ENCODE assay signal across 21 cellular contexts in the genomic region with DNA sequence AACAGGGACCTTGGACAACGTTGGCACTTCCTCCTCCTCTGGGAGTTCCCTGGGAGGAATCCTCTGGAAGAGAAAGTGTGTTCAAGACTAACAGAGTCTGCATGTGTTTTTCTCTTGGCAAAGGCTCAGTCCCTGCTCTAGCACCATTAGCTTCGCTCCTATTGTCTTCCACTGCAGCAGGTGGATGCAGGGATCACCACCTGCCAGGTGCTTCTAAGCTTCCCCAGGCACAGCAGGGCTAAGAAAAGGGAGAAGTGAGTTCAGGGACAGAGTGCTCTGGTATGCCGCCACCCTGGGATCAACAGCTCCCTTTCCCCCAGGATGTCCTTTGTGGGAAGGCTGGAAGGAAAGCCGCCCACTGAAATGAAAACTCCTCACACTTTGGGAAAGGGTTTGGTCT. TPM values are rescaled to one million over a fixed set of nuclear protein-coding genes. Genes with fewer than 3 reads are reported as not detected.
DNase-seq lines count a peak whose midpoint lies in the region; ATAC-seq and TF ChIP-seq lines count a peak whose summit lies in the region.
"Had no signal": no experiment of that assay in that cellular context is flagged by ENCODE, and none has a peak within 500 bp of the region (broad histone marks: within the 10 kb centered on the region; RNA-seq: fewer than 3 reads in every experiment).

No MANE protein-coding gene starts in this region.

- peaks cover 6% of the 10 kb centered on the region for H3K4me1 ChIP-seq in lower lobe of right lung

- H3K9me3 ChIP-seq in lower lobe of right lung, result no peaks in the 10 kb centered on the region
- H3K9me3 ChIP-seq: MG63 had no signal

- no peaks in the 10 kb centered on the region for H3K36me3 ChIP-seq in lower lobe of right lung
- H3K36me3 ChIP-seq: MG63 had no signal

- H3K27ac ChIP-seq in lower lobe of right lung, result no peak overlapping the region
- H3K27ac ChIP-seq: SK-N-MC had no signal

- no peak for ATAC-seq in lower lobe of right lung

- no peaks in the 10 kb centered on the region for H3K27me3 ChIP-seq in lower lobe of right lung (ENCODE audit: low read depth)
- H3K27me3 ChIP-seq: MG63 had no signal

- TF ChIP-seq CTCF in lower lobe of right lung (IDR thresholded peaks at IDR 0.05), result no peak

- intact Hi-C loops in lower lobe of right lung (cut with DNase I), result no loop called here

- no peak overlapping the region for H3K4me3 ChIP-seq in lower lobe of right lung
- H3K4me3 ChIP-seq: MG63, SK-N-MC had no signal

- peak; percentile 24 for DNase-seq in DMS53 (lab: John Stamatoyannopoulos, UW)
- no peak for DNase-seq in DMS53 treated with DMSO at 0.1 percent for 48 hours (lab: John Stamatoyannopoulos, UW; ENCODE audit: unreplicated experiment)
- DNase-seq in DMS79 (lab: John Stamatoyannopoulos, UW), result peak; percentile 11
- peak; percentile 27 for DNase-seq in NCI-H2029 (lab: John Stamatoyannopoulos, UW)
- DNase-seq in NCI-H345 treated with DMSO at 0.1 percent for 48 hours (lab: John Stamatoyannopoulos, UW; ENCODE audit: unreplicated experiment), result peak; percentile 60
- DNase-seq in activated CD4-positive, alpha-beta T cell treated with anti-CD3 and anti-CD28 coated beads for 48 hours, result no peak
- no peak for DNase-seq in lower lobe of right lung
- no peak for DNase-seq in GM03348 (ENCODE audit: low spot score)
- DNase-seq: CD4-positive, alpha-beta T cell; DND-41; Kasumi-1; MG63; NCI-H1048; NCI-H1930; NCI-H748 treated with DMSO at 0.1 percent for 48 hours; SHP77 had no signal

RNA-seq across cellular contexts. Expression of a gene that starts 43.9 kb away (rescaled TPM):
- not detected for total RNA-seq in lower lobe of right lung
- total RNA-seq: A172; CD4-positive, alpha-beta T cell; G401; NCI-H460; RPMI7951 had no signal

RNA-seq across cellular contexts. Expression of a gene that starts 49.2 kb away (rescaled TPM):
- total RNA-seq in lower lobe of right lung, result 1.4 TPM
- total RNA-seq: A172, G401, NCI-H460, RPMI7951 had no signal

RNA-seq across cellular contexts. Expression of a gene that starts 50.9 kb away (rescaled TPM):
- total RNA-seq in lower lobe of right lung, result not detected
- total RNA-seq: A172; CD4-positive, alpha-beta T cell; G401; NCI-H460 had no signal

Comparison
In these comparisons a context has a peak if more than half of its experiments do, and no peak if none do; other contexts are left out.
1. DNase-seq: peak in DMS53 (single experiment), DMS79 (single experiment), NCI-H2029 (single experiment) and NCI-H345 treated with DMSO at 0.1 percent for 48 hours (single experiment); none in DMS53 treated with DMSO at 0.1 percent for 48 hours (single experiment), activated CD4-positive, alpha-beta T cell treated with anti-CD3 and anti-CD28 coated beads for 48 hours (single experiment), lower lobe of right lung (single experiment) and GM03348 (single experiment).